ENCODE assay signal across 8 cellular contexts in the genomic region with DNA sequence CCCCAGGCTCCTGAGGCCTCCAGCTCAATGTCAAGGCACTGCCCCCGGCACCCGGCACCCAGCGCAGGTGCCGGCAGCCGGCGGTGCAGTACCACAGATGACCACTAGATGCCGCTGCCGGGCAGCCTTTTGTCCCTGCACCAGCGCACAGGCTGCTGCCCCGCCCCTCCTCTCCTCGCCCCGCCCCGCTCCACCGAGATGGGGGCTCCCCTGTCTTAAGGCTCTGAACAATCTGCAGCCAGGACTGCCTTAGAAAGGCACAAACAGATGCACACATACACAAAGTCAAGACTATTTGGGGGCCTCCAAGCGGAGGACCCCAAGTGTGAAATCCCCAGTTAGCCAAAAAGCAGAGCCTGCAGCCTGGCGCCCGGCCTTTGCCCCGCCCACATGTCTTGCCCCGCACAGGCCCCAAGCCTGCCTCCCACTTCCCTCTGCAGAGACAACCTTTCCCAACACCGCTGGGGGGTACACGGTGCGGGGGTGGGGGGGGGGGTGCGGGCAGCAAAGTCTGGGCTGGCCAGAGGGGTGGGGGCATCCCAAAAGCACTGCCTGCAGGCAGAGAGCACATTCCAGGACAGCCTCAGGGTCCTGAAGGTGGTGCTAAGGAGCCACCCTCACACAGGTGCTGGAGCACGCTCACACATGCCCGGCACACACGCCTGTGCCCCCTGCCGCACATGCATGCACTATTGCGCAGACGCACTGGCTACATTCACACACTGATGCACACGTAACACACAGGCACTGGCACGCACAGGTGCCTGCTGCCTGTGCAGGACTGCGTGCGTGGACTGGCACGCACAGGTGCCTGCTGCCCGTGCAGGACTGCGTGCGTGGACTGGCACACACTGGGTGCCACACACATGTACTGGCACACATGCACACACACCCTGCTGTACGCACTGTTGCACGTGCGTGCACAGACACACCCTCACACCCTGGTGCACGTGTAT. TPM values are rescaled to one million over a fixed set of nuclear protein-coding genes. Genes with fewer than 3 reads are reported as not detected.
DNase-seq lines count a peak whose midpoint lies in the region; TF ChIP-seq lines count a peak whose summit lies in the region.

No MANE protein-coding gene starts in this region.

- intact Hi-C loops in prostate gland (cut with DNase I), result loop anchor here (2.0 to 5.0 kb wide), 2 partner anchors 127 to 231 kb away; no protein-coding TSS in a partner anchor
- intact Hi-C loops in uterus (cut with DNase I; ENCODE audit: low total_unique reads), result loop anchor here (5.0 kb wide), 1 partner anchor 126 kb away; no protein-coding TSS in a partner anchor

- TF ChIP-seq POLR2A in prostate gland (IDR thresholded peaks at IDR 0.05), result no peak
- no peak for TF ChIP-seq POLR2A in uterus (IDR thresholded peaks at IDR 0.05)

- peak; percentile 38 for DNase-seq in NK-92 treated with Interleukin-12 subunit alpha and Interleukin-12 subunit beta, amount 100 ng/mL, for 24 hours (lab: John Stamatoyannopoulos, UW)
- no peak for DNase-seq in NK-92 (lab: John Stamatoyannopoulos, UW; ENCODE audit: unreplicated experiment)
- peak; percentile 59 for DNase-seq in SKM-1 treated with dmso at 0.1 percent for 144 hours (lab: John Stamatoyannopoulos, UW; ENCODE audit: unreplicated experiment)
- peak; percentile 87 for DNase-seq in activated naive CD4-positive, alpha-beta T cell treated with anti-CD3 and anti-CD28 coated beads, Interleukin-2, amount 50 U/mL, for 16 hours
- DNase-seq in cardiac muscle cell (ENCODE audit: low read depth in 1 of 2, low spot score in 1 of 2), result peak; percentile 54 to 77
- DNase-seq in prostate gland (ENCODE audit: low spot score), result peak; percentile 73
- DNase-seq in uterus, result peak; percentile 73 to 83

- H3K36me3 ChIP-seq in HUES6 (ENCODE audit: control insufficient read depth, insufficient read depth, low read length) (peaks cover 3% of the 10 kb centered on the region), cardiac muscle cell (no peaks in the 10 kb centered on the region), prostate gland (no peaks in the 10 kb centered on the region), uterus (no peaks in the 10 kb centered on the region)

- peak; percentile 86 for TF ChIP-seq CTCF in cardiac muscle cell (IDR thresholded peaks at IDR 0.05; ENCODE audit: low read depth, low read length)
- peak; percentile 98 to 100 (median 99) for TF ChIP-seq CTCF in prostate gland (IDR thresholded peaks at IDR 0.05)
- peak; percentile 96 to 100 (median 98) for TF ChIP-seq CTCF in uterus (IDR thresholded peaks at IDR 0.05)

- peaks cover 14% of the 10 kb centered on the region for H3K9me3 ChIP-seq in HUES6 (ENCODE audit: control insufficient read depth, insufficient read depth, low read depth, low read length)
- no peaks in the 10 kb centered on the region for H3K9me3 ChIP-seq in cardiac muscle cell (ENCODE audit: low read depth)
- H3K9me3 ChIP-seq in prostate gland, result no peaks in the 10 kb centered on the region
- no peaks in the 10 kb centered on the region for H3K9me3 ChIP-seq in uterus

- H3K4me3 ChIP-seq in HUES6 (ENCODE audit: low read depth, low read length) (peak overlapping the region; percentile 46), cardiac muscle cell (no peak overlapping the region), prostate gland (no peak overlapping the region), uterus (no peak overlapping the region)

- H3K27me3 ChIP-seq in HUES6 (ENCODE audit: control insufficient read depth, insufficient read depth, low read length) (no peaks in the 10 kb centered on the region), cardiac muscle cell (no peaks in the 10 kb centered on the region), prostate gland (replicated peaks; ENCODE audit: insufficient read depth) (no peaks in the 10 kb centered on the region), uterus (no peaks in the 10 kb centered on the region)

- WGBS in prostate gland, result 29% methylated on average over 40 of the region's 41 CpGs

- H3K27ac ChIP-seq in HUES6 (ENCODE audit: low read depth, low read length), result no peak overlapping the region
- no peak overlapping the region for H3K27ac ChIP-seq in cardiac muscle cell
- no peak overlapping the region for H3K27ac ChIP-seq in prostate gland
- H3K27ac ChIP-seq in uterus, result no peak overlapping the region

- H3K9ac ChIP-seq in HUES6 (ENCODE audit: low read length), result no peak overlapping the region

- H3K4me1 ChIP-seq in HUES6 (ENCODE audit: control insufficient read depth, insufficient read depth, low read length), result peaks cover 2% of the 10 kb centered on the region; the same call in 1 of the 2 replicates
- no peaks in the 10 kb centered on the region for H3K4me1 ChIP-seq in cardiac muscle cell (ENCODE audit: low read depth)
- H3K4me1 ChIP-seq in prostate gland (replicated peaks), result no peaks in the 10 kb centered on the region
- no peaks in the 10 kb centered on the region for H3K4me1 ChIP-seq in uterus

RNA-seq across cellular contexts. Expression of a gene that starts 37.1 kb away (rescaled TPM):
- 7.2 and 11.8 TPM in 2 replicates for total RNA-seq in cardiac muscle cell
- polyA plus RNA-seq in cardiac muscle cell, result 5.8 and 6.0 TPM in 2 replicates
- total RNA-seq in prostate gland, result 10 to 100 TPM; 25.2 to 25.4 TPM
- 1 to 10 TPM in 2 of 4 donors, under 1 TPM in 1, not detected in 1; 0.29 to 2.3 (median 1.2) TPM for total RNA-seq in uterus
